19 cellular contexts compared by ENCODE assay signal in genomic region chr16:16001856-16002255, GRCh38.
"Had no signal": no experiment of that assay in that cellular context is flagged by ENCODE, and none has a peak within 500 bp of the region (broad histone marks: within the 10 kb centered on the region; RNA-seq: fewer than 3 reads in every experiment).

No MANE protein-coding gene starts in this region.

- H3K27me3 ChIP-seq: dorsolateral prefrontal cortex, left lung, thyroid gland had no signal

- FAIRE-seq: frontal cortex, kidney had no signal

- H3K36me3 ChIP-seq: left lung, thyroid gland had no signal

- H3K27ac ChIP-seq: dorsolateral prefrontal cortex, epithelial cell of prostate, left lung had no signal

- H3K4me3 ChIP-seq: dorsolateral prefrontal cortex, left lung, thyroid gland had no signal

- H3K9me3 ChIP-seq: left lung, thyroid gland had no signal

- DNase-seq: activated CD4-positive, alpha-beta memory T cell treated with anti-CD3 and anti-CD28 coated beads, Interleukin-2, amount 10 ng/mL, durations not matched to agents 7 days and 5 days; activated CD4-positive, alpha-beta T cell treated with anti-CD3 and anti-CD28 coated beads for 36 hours; activated CD8-positive, alpha-beta memory T cell treated with anti-CD3 and anti-CD28 coated beads, Interleukin-2, amount 10 ng/mL, durations not matched to agents 7 days and 5 days; activated naive CD4-positive, alpha-beta T cell treated with Interleukin-2 at 50 U/mL for 16 hours; activated naive CD8-positive, alpha-beta T cell treated with anti-CD3 and anti-CD28 coated beads, Interleukin-2, amount 10 ng/mL, durations not matched to agents 7 days and 5 days; caudate nucleus; dorsolateral prefrontal cortex; head of caudate nucleus; kidney; left lung; mammary epithelial cell; occipital lobe; stimulated activated CD4-positive, alpha-beta T cell treated with anti-CD3 and anti-CD28 coated beads, Interleukin-12 subunit alpha, Interleukin-12 subunit beta, amount 100 ng/mL, for 4 hours; stimulated activated CD4-positive, alpha-beta T cell treated with anti-CD3 and anti-CD28 coated beads, Interleukin-1b, Interleukin-23, amount 100 ng/mL, for 48 hours; stimulated activated CD8-positive, alpha-beta memory T cell treated with anti-CD3 and anti-CD28 coated beads, Interleukin-4, amount 100 ng/mL, for 48 hours; stimulated activated naive CD4-positive, alpha-beta T cell treated with Interleukin-2 at 50 U/mL for 16 hours; thyroid gland had no signal
